Comparison of ENCODE assay signal across 10 cellular contexts in the genomic region with DNA sequence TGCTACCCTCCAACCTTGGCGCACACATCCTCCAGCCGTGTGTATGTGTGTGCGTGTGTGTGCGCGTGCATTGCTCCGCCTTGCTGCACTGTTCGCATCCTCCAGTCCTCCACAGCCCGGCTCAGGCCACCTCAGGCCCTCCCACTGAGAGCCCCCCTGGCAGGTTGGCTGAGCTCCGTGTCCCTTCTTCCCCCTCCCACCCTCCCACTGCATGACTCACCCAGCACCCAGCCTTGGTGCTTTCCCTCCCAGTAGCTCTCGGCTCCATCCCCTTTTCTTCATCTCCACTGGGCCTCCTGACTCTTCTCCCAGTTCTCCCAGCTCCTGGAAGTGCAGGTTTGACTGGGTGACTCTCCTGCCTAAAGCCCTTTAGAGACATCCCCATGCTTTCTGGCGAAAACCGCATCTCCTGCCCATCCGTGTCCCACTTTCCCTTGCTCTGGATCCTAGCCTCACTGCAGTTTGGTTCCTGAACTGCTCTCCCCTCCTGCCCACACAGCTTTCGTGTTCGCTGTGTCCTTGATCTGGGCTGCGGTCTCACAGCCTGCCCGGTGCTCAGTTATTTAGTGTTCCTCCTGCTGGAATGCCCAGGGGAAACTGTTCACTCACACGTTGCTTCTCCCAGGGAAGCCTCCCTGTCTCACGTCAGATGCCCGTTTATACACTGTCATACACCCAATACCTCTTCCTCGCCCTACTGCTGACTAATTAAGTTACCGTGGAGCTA. TPM values are rescaled to one million over a fixed set of nuclear protein-coding genes. Genes with fewer than 3 reads are reported as not detected.
DNase-seq lines count a peak whose midpoint lies in the region; ATAC-seq and TF ChIP-seq lines count a peak whose summit lies in the region.
"Had no signal": no experiment of that assay in that cellular context is flagged by ENCODE, and none has a peak within 500 bp of the region (broad histone marks: within the 10 kb centered on the region; RNA-seq: fewer than 3 reads in every experiment).

No MANE protein-coding gene starts in this region.

- peak; percentile 33 for DNase-seq in activated effector memory CD4-positive, alpha-beta T cell treated with anti-CD3 and anti-CD28 coated beads, Interleukin-2, amount 50 U/mL, for 16 hours
- DNase-seq in activated effector memory CD4-positive, alpha-beta T cell treated with Interleukin-2 at 50 U/mL for 16 hours: no peak
- DNase-seq in amniotic epithelial cell (ENCODE audit: low read depth) (peak; percentile 78), kidney glomerular epithelial cell (lab: John Stamatoyannopoulos, UW) (peak; percentile 86), type B pancreatic cell (ENCODE audit: extremely low spot score, unreplicated experiment) (no peak), NCI-H748 treated with DMSO at 0.1 percent for 48 hours (lab: John Stamatoyannopoulos, UW) (no peak)
- DNase-seq: activated gamma-delta T cell treated with Interleukin-2 at 50 U/mL for 16 hours had no signal

- no peaks in the 10 kb centered on the region for H3K9me3 Mint-ChIP-seq in type B pancreatic cell

- H3K36me3 Mint-ChIP-seq in type B pancreatic cell: peaks cover 18% of the 10 kb centered on the region

- H3K27ac Mint-ChIP-seq in type B pancreatic cell: peak overlapping the region; percentile 58

- H3K4me1 Mint-ChIP-seq in type B pancreatic cell (ENCODE audit: unreplicated experiment): peaks cover 38% of the 10 kb centered on the region

- peak overlapping the region; percentile 46 for H3K4me3 Mint-ChIP-seq in type B pancreatic cell

- TF ChIP-seq CTCF in type B pancreatic cell (conservative IDR thresholded peaks at IDR 0.05): no peak

- no peaks in the 10 kb centered on the region for H3K27me3 Mint-ChIP-seq in type B pancreatic cell

- ATAC-seq in GM19397 (IDR thresholded peaks at IDR 0.05; ENCODE audit: unreplicated experiment) (no peak), GM18858 (IDR thresholded peaks at IDR 0.05; ENCODE audit: unreplicated experiment) (no peak)
- ATAC-seq: left lobe of liver had no signal

RNA-seq across cellular contexts. Expression of a gene that starts 4.9 kb away (rescaled TPM):
- total RNA-seq in type B pancreatic cell (ENCODE audit: low replicate concordance): 16.9 and 19.0 TPM in 2 replicates

Comparison
In these comparisons a context has a peak if more than half of its experiments do, and no peak if none do; other contexts are left out.
1. DNase-seq: peak in activated effector memory CD4-positive, alpha-beta T cell treated with anti-CD3 and anti-CD28 coated beads, Interleukin-2, amount 50 U/mL, for 16 hours (single experiment), amniotic epithelial cell (single experiment) and kidney glomerular epithelial cell (single experiment); none in activated effector memory CD4-positive, alpha-beta T cell treated with Interleukin-2 at 50 U/mL for 16 hours (single experiment), type B pancreatic cell (single experiment) and NCI-H748 treated with DMSO at 0.1 percent for 48 hours (single experiment).